In the genomic region with DNA sequence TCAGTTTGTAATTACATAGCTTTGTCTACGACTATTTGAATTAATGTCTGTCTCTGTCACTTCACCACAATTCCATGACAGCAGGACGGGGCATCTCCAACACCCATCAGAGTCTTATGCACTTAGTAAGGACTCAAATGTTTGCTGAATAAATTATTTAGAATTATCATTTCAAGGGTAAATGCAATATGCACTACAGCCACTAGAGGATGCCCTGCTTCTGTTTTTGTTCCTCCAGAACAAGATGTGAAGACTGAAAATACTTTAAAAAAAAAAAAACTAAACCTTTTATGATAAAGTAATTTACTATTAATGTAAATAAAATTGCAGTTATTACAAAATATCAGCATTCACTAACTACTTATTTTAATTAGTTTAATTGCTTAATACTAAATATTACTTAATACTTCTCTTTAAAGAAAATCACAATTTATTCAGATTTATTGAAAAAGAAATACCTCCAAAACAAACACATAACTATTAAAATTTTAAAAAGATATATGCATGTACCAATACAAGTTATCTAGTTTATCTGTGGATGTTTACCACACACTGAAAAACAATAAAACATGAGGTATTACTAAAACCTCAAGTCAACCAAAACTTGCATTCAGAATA, we compare ENCODE assay signal across 8 cellular contexts. TPM values are rescaled to one million over a fixed set of nuclear protein-coding genes. Genes with fewer than 3 reads are reported as not detected.
DNase-seq lines count a peak whose midpoint lies in the region; ATAC-seq, FAIRE-seq and TF ChIP-seq lines count a peak whose summit lies in the region.

No MANE protein-coding gene starts in this region.

- FAIRE-seq in G401.6 (lab: Jason Lieb, UNC): peak; percentile 97

- no peak overlapping the region for H3K4me3 Mint-ChIP-seq in activated CD4-positive, alpha-beta T cell treated with anti-CD3 and anti-CD28 coated beads, Interleukin-2, amount 10 ng/mL, durations not matched to agents 7 days and 5 days

- POLR2A ChIA-PET in activated CD4-positive, alpha-beta T cell treated with anti-CD3 and anti-CD28 coated beads, Interleukin-2, amount 10 ng/mL, durations not matched to agents 7 days and 5 days (lab: Charles Lee): no interaction called here

- H3K36me3 Mint-ChIP-seq in activated CD4-positive, alpha-beta T cell treated with anti-CD3 and anti-CD28 coated beads, Interleukin-2, amount 10 ng/mL, durations not matched to agents 7 days and 5 days (ENCODE audit: low read depth): peaks cover 5% of the 10 kb centered on the region

- in situ Hi-C loops in ACHN (cut with HindIII; ENCODE audit: low pct_ligation_motif_present, low pct_unique_long_range_greater_than_20kb, low sequenced_read_pairs): no loop called here

- TF ChIP-seq CTCF in fibroblast of pulmonary artery (IDR thresholded peaks at IDR 0.05; ENCODE audit: low read length, missing control alignments): peak; percentile 99

- no peak overlapping the region for H3K27ac Mint-ChIP-seq in activated CD4-positive, alpha-beta T cell treated with anti-CD3 and anti-CD28 coated beads, Interleukin-2, amount 10 ng/mL, durations not matched to agents 7 days and 5 days

- DNase-seq in ACHN: peak; percentile 68
- peak; percentile 37 for DNase-seq in NCI-H2107 (lab: John Stamatoyannopoulos, UW)
- DNase-seq in activated CD4-positive, alpha-beta T cell treated with anti-CD3 and anti-CD28 coated beads, Interleukin-2, amount 10 ng/mL, durations not matched to agents 7 days and 5 days: peak; percentile 70
- peak; percentile 81 for DNase-seq in fibroblast of pulmonary artery (ENCODE audit: low read depth)
- DNase-seq in renal cortical epithelial cell (ENCODE audit: low read depth): peak; percentile 76

- no peaks in the 10 kb centered on the region for H3K27me3 Mint-ChIP-seq in activated CD4-positive, alpha-beta T cell treated with anti-CD3 and anti-CD28 coated beads, Interleukin-2, amount 10 ng/mL, durations not matched to agents 7 days and 5 days

- CTCF ChIA-PET in activated CD4-positive, alpha-beta T cell treated with anti-CD3 and anti-CD28 coated beads, Interleukin-2, amount 10 ng/mL, durations not matched to agents 7 days and 5 days (lab: Charles Lee): interaction anchor here (0.9 to 1.0 kb wide), 2 partner anchors 18 to 63 kb away, joined by 3 to 5 read pairs; no protein-coding TSS in a partner anchor

- peaks cover 28% of the 10 kb centered on the region for H3K4me1 Mint-ChIP-seq in activated CD4-positive, alpha-beta T cell treated with anti-CD3 and anti-CD28 coated beads, Interleukin-2, amount 10 ng/mL, durations not matched to agents 7 days and 5 days

- ATAC-seq in HG02852 (IDR thresholded peaks at IDR 0.05; ENCODE audit: unreplicated experiment) (no peak), GM21786 (IDR thresholded peaks at IDR 0.05; ENCODE audit: unreplicated experiment) (no peak)

- no peaks in the 10 kb centered on the region for H3K9me3 Mint-ChIP-seq in activated CD4-positive, alpha-beta T cell treated with anti-CD3 and anti-CD28 coated beads, Interleukin-2, amount 10 ng/mL, durations not matched to agents 7 days and 5 days

- H3K4me3 ChIP-seq in fibroblast of pulmonary artery (replicated peaks; ENCODE audit: low read depth, low read length): no peak overlapping the region

RNA-seq across cellular contexts. Expression of a gene that starts 3.2 kb away (rescaled TPM):
- total RNA-seq in activated CD4-positive, alpha-beta T cell treated with anti-CD3 and anti-CD28 coated beads, Interleukin-2, amount 10 ng/mL, durations not matched to agents 7 days and 5 days: 10 to 100 TPM; 28.5 to 31.8 TPM
- total RNA-seq in renal cortical epithelial cell: 58.5 and 76.8 TPM in 2 replicates

RNA-seq across cellular contexts. Expression of a gene that starts 3.4 kb away (rescaled TPM):
- 10 to 100 TPM; 41.7 to 46.3 TPM for total RNA-seq in activated CD4-positive, alpha-beta T cell treated with anti-CD3 and anti-CD28 coated beads, Interleukin-2, amount 10 ng/mL, durations not matched to agents 7 days and 5 days
- 23.4 and 45.2 TPM in 2 replicates for total RNA-seq in renal cortical epithelial cell
